In the genomic region with DNA sequence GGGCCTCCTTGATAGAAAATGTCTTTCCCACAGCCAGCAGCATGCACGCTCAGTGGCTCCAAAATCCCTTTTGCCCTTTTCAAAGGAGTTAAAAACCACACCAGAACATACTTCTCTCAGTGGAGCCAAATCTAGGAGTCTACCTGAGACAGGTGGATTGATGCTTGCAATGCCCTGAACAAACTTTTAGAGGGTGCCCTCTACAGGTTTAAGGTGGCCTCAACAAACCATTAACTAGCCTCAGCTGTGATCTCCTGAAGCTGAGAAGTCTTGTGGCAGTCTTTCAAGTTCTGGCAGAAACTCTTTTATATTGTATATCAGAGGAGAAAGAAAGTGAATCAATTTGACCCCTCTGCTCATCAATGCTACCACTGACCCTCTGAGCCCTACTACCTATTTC, we compare ENCODE assay signal across 12 cellular contexts.
DNase-seq lines count a peak whose midpoint lies in the region; ATAC-seq and TF ChIP-seq lines count a peak whose summit lies in the region.
"Had no signal": no experiment of that assay in that cellular context is flagged by ENCODE, and none has a peak within 500 bp of the region (broad histone marks: within the 10 kb centered on the region; RNA-seq: fewer than 3 reads in every experiment).

No MANE protein-coding gene starts in this region.

- H3K4me1 ChIP-seq in OCI-LY3 (ENCODE audit: low read length), result no peaks in the 10 kb centered on the region

- H3K4me3 ChIP-seq in OCI-LY3 (ENCODE audit: low read length) (no peak overlapping the region), foreskin fibroblast (ENCODE audit: low read depth in 1 of 2, low read length in 2 of 2) (no peak overlapping the region)

- no peak for ATAC-seq in GM21526 (IDR thresholded peaks at IDR 0.05; ENCODE audit: low FRiP score, unreplicated experiment)
- ATAC-seq: left colon had no signal

- DNase-seq in foreskin fibroblast (peak in 1 of 2 donors; percentile 23), GM03348 (ENCODE audit: low spot score) (no peak), foreskin melanocyte (no peak)
- no peak for DNase-seq in stimulated activated naive CD4-positive, alpha-beta T cell treated with Interleukin-2 at 50 U/mL for 16 hours (lab: John Stamatoyannopoulos, UW)
- DNase-seq: effector CD8-positive, alpha-beta T cell; EL; KG1; left colon had no signal

- no peaks in the 10 kb centered on the region for H3K27me3 ChIP-seq in OCI-LY3 (ENCODE audit: low read depth, low read length)

- H3K27ac ChIP-seq in C4-2B (no peak overlapping the region), OCI-LY3 (ENCODE audit: low read length) (no peak overlapping the region)

- H4K20me1 ChIP-seq in OCI-LY3 (ENCODE audit: insufficient read depth, low read length), result peaks cover 8% of the 10 kb centered on the region

- H3K79me2 ChIP-seq in OCI-LY3 (ENCODE audit: low read length), result no peaks in the 10 kb centered on the region

- peak; percentile 77 for TF ChIP-seq CTCF in C4-2B (conservative IDR thresholded peaks at IDR 0.05)
- TF ChIP-seq CTCF in GM12873 (IDR thresholded peaks at IDR 0.05; ENCODE audit: insufficient read depth, low read depth, low read length, missing control alignments), result peak; percentile 56
- TF ChIP-seq CTCF in OCI-LY3 (IDR thresholded peaks at IDR 0.05; ENCODE audit: low read depth, low read length), result peak; percentile 50
- TF ChIP-seq CTCF in foreskin fibroblast (IDR thresholded peaks at IDR 0.05; ENCODE audit: low read depth, low read length), result peak; percentile 15

- no peak overlapping the region for H2AFZ ChIP-seq in OCI-LY3 (ENCODE audit: low read depth, low read length)

- no peak overlapping the region for H3K4me2 ChIP-seq in OCI-LY3 (ENCODE audit: low read length)

- H3K36me3 ChIP-seq in OCI-LY3 (replicated peaks; ENCODE audit: low read depth, low read length), result no peaks in the 10 kb centered on the region

- no peaks in the 10 kb centered on the region for H3K9me3 ChIP-seq in OCI-LY3 (ENCODE audit: insufficient read depth, low read length)

- no peak overlapping the region for H3K9ac ChIP-seq in OCI-LY3 (ENCODE audit: low read length)

Comparison
In these comparisons a context has a peak if more than half of its experiments do, and no peak if none do; other contexts are left out.
1. CTCF ChIP-seq: peak in every context shown above with its lines; median percentile 77 in C4-2B; 56 in GM12873; 50 in OCI-LY3; 15 in foreskin fibroblast.